ENCODE assay signal across 1 cellular context in genomic region chr1:99281109-99281508, GRCh38.
TF ChIP-seq lines count a peak whose summit lies in the region.

No MANE protein-coding gene starts in this region.

TF ChIP-seq in SK-N-SH, 30 proteins besides CTCF, POLR2A, EP300 and RAD21 (continued from another document):
- TF ChIP-seq REST (IDR thresholded peaks at IDR 0.05; ENCODE audit: low read depth, low read length) (no peak), FOSL2 (IDR thresholded peaks at IDR 0.05; ENCODE audit: borderline replicate concordance, low read depth) (no peak), RCOR1 (IDR thresholded peaks at IDR 0.05; ENCODE audit: low read length) (peak; percentile 96), FOXM1 (IDR thresholded peaks at IDR 0.05; ENCODE audit: low read depth) (no peak), POLR2AphosphoS5 (IDR thresholded peaks at IDR 0.05; ENCODE audit: low read depth, low read length) (peak; percentile 45; the same call in 1 of the 2 replicates), ELF1 (IDR thresholded peaks at IDR 0.05) (no peak)
